Comparison of ENCODE assay signal across 28 cellular contexts in the genomic region with DNA sequence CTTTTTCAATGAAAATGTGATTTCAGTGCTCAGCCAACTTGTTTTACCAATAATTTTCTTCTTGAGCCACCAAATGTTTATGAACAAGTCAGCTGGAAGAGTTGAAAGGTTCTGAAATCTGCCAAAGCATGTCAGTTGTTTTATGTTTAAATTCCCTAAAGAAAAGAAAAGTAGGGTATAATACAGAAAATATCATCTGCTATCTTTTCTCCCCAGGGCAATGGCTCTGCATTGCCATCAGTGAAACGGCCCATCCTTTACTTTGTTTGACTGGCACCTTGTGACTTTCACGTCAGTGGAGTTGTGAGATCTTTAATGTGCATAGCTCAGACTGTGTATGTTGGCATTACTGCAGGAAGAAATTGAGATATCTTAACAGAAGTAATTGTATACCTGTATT.
"Had no signal": no experiment of that assay in that cellular context is flagged by ENCODE, and none has a peak within 500 bp of the region (broad histone marks: within the 10 kb centered on the region; RNA-seq: fewer than 3 reads in every experiment).

No MANE protein-coding gene starts in this region.

- H3K36me3 Mint-ChIP-seq: stimulated activated effector memory CD8-positive, alpha-beta T cell treated with anti-CD3 and anti-CD28 coated beads, Interleukin-12 subunit alpha, Interleukin-12 subunit beta, amount 100 ng/mL, for 72 hours; stimulated activated memory B cell treated with anti-CD40 and anti-IgM and Interleukin-4, amounts not matched to agents 10 μg/mL and 1 μg/mL and 100 μg/mL, for 72 hours; stimulated activated naive B cell treated with anti-CD40 and anti-IgM and Interleukin-4, amounts not matched to agents 10 μg/mL and 1 μg/mL and 100 μg/mL, for 72 hours; type B pancreatic cell had no signal

- H3K9me3 Mint-ChIP-seq: stimulated activated memory B cell treated with anti-CD40 and anti-IgM and Interleukin-4, amounts not matched to agents 10 μg/mL and 1 μg/mL and 100 μg/mL, for 72 hours; stimulated activated naive B cell treated with anti-CD40 and anti-IgM and Interleukin-4, amounts not matched to agents 10 μg/mL and 1 μg/mL and 100 μg/mL, for 72 hours; stimulated activated naive CD8-positive, alpha-beta T cell treated with anti-CD3 and anti-CD28 coated beads, Interleukin-15, amount 100 ng/mL, for 72 hours; stimulated activated naive CD8-positive, alpha-beta T cell treated with anti-CD3 and anti-CD28 coated beads, Interleukin-15, Interleukin-2, amounts not matched to agents 100 ng/mL and 50 ng/mL, for 24 hours; type B pancreatic cell had no signal

- H3K27ac ChIP-seq: stomach, suprapubic skin, testis, thoracic aorta, thyroid gland, tibial artery, tibial nerve, transverse colon, upper lobe of left lung, upper lobe of right lung, uterus, vagina had no signal

- H3K27me3 Mint-ChIP-seq: stimulated activated memory B cell treated with anti-CD40 and anti-IgM and Interleukin-4, amounts not matched to agents 10 μg/mL and 1 μg/mL and 100 μg/mL, for 72 hours; stimulated activated naive B cell treated with anti-CD40 and anti-IgM and Interleukin-4, amounts not matched to agents 10 μg/mL and 1 μg/mL and 100 μg/mL, for 72 hours; stimulated activated naive CD8-positive, alpha-beta T cell treated with anti-CD3 and anti-CD28 coated beads, Interleukin-15, amount 100 ng/mL, for 72 hours; stimulated activated naive CD8-positive, alpha-beta T cell treated with anti-CD3 and anti-CD28 coated beads, Interleukin-15, Interleukin-2, amounts not matched to agents 100 ng/mL and 50 ng/mL, for 24 hours; type B pancreatic cell had no signal

- H3K36me3 ChIP-seq: stomach, suprapubic skin, thoracic aorta, thyroid gland, tibial artery, tibial nerve, transverse colon, upper lobe of left lung, upper lobe of right lung, uterus, vagina had no signal

- H3K4me1 Mint-ChIP-seq: stimulated activated effector memory CD8-positive, alpha-beta T cell treated with anti-CD3 and anti-CD28 coated beads, Interleukin-12 subunit alpha, Interleukin-12 subunit beta, amount 100 ng/mL, for 72 hours; stimulated activated memory B cell treated with anti-CD40 and anti-IgM and Interleukin-4, amounts not matched to agents 10 μg/mL and 1 μg/mL and 100 μg/mL, for 72 hours; stimulated activated naive B cell treated with anti-CD40 and anti-IgM and Interleukin-4, amounts not matched to agents 10 μg/mL and 1 μg/mL and 100 μg/mL, for 72 hours; stimulated activated naive CD8-positive, alpha-beta T cell treated with anti-CD3 and anti-CD28 coated beads, Interleukin-15, amount 100 ng/mL, for 72 hours had no signal

- H3K4me3 Mint-ChIP-seq: stimulated activated effector memory CD8-positive, alpha-beta T cell treated with anti-CD3 and anti-CD28 coated beads, Interleukin-12 subunit alpha, Interleukin-12 subunit beta, amount 100 ng/mL, for 72 hours; stimulated activated memory B cell treated with anti-CD40 and anti-IgM and Interleukin-4, amounts not matched to agents 10 μg/mL and 1 μg/mL and 100 μg/mL, for 72 hours; stimulated activated naive B cell treated with anti-CD40 and anti-IgM and Interleukin-4, amounts not matched to agents 10 μg/mL and 1 μg/mL and 100 μg/mL, for 72 hours; stimulated activated naive CD8-positive, alpha-beta T cell treated with anti-CD3 and anti-CD28 coated beads, Interleukin-15, amount 100 ng/mL, for 72 hours; stimulated activated naive CD8-positive, alpha-beta T cell treated with anti-CD3 and anti-CD28 coated beads, Interleukin-15, Interleukin-2, amounts not matched to agents 100 ng/mL and 50 ng/mL, for 24 hours; type B pancreatic cell had no signal

- ATAC-seq: stimulated activated effector memory CD8-positive, alpha-beta T cell treated with anti-CD3 and anti-CD28 coated beads, Interleukin-12 subunit alpha, Interleukin-12 subunit beta, amount 100 ng/mL, for 72 hours; stimulated activated memory B cell treated with anti-CD40 and anti-IgM and Interleukin-4, amounts not matched to agents 10 μg/mL and 1 μg/mL and 100 μg/mL, for 72 hours; stimulated activated naive B cell treated with anti-CD40 and anti-IgM and Interleukin-4, amounts not matched to agents 10 μg/mL and 1 μg/mL and 100 μg/mL, for 72 hours; stimulated activated naive CD8-positive, alpha-beta T cell treated with anti-CD3 and anti-CD28 coated beads, Interleukin-15, amount 100 ng/mL, for 72 hours; stimulated activated naive CD8-positive, alpha-beta T cell treated with anti-CD3 and anti-CD28 coated beads, Interleukin-15, Interleukin-2, amounts not matched to agents 100 U/mL and 50 U/mL, for 24 hours; upper lobe of right lung had no signal

- H3K4me3 ChIP-seq: stomach, suprapubic skin, testis, thoracic aorta, thyroid gland, tibial artery, tibial nerve, transverse colon, upper lobe of left lung, upper lobe of right lung, uterus, vagina had no signal

- H3K27me3 ChIP-seq: stomach, suprapubic skin, testis, thyroid gland, tibial artery, tibial nerve, transverse colon, upper lobe of left lung, upper lobe of right lung, uterus, vagina had no signal

- H3K9me3 ChIP-seq: stomach, suprapubic skin, testis, thoracic aorta, thyroid gland, tibial artery, tibial nerve, transverse colon, upper lobe of left lung, upper lobe of right lung, uterus, vagina had no signal

- H3K27ac Mint-ChIP-seq: stimulated activated effector memory CD8-positive, alpha-beta T cell treated with anti-CD3 and anti-CD28 coated beads, Interleukin-12 subunit alpha, Interleukin-12 subunit beta, amount 100 ng/mL, for 72 hours; stimulated activated memory B cell treated with anti-CD40 and anti-IgM and Interleukin-4, amounts not matched to agents 10 μg/mL and 1 μg/mL and 100 μg/mL, for 72 hours; stimulated activated naive B cell treated with anti-CD40 and anti-IgM and Interleukin-4, amounts not matched to agents 10 μg/mL and 1 μg/mL and 100 μg/mL, for 72 hours; stimulated activated naive CD8-positive, alpha-beta T cell treated with anti-CD3 and anti-CD28 coated beads, Interleukin-15, amount 100 ng/mL, for 72 hours; stimulated activated naive CD8-positive, alpha-beta T cell treated with anti-CD3 and anti-CD28 coated beads, Interleukin-15, Interleukin-2, amounts not matched to agents 100 ng/mL and 50 ng/mL, for 24 hours; type B pancreatic cell had no signal

- DNase-seq: stimulated activated CD4-positive, alpha-beta T cell treated with anti-CD3 and anti-CD28 coated beads, Interleukin-2, amount 100 ng/mL, for 48 hours; stimulated activated CD4-positive, alpha-beta T cell treated with anti-CD3 and anti-CD28 coated beads, Interleukin-4, amount 100 ng/mL, for 1 hour; stimulated activated CD4-positive, alpha-beta T cell treated with anti-CD3 and anti-CD28 coated beads, Interleukin-4, amount 100 ng/mL, for 24 hours; stimulated activated CD4-positive, alpha-beta T cell treated with anti-CD3 and anti-CD28 coated beads, Interleukin-4, amount 100 ng/mL, for 4 hours; stimulated activated CD8-positive, alpha-beta memory T cell treated with anti-CD3 and anti-CD28 coated beads, Interleukin-4, amount 100 ng/mL, for 48 hours; stimulated activated naive B cell treated with anti-CD40 and anti-IgM and Interleukin-4, amounts not matched to agents 10 μg/mL and 1 μg/mL and 100 μg/mL, for 72 hours; stimulated activated naive CD4-positive, alpha-beta T cell; stimulated activated naive CD4-positive, alpha-beta T cell treated with Interleukin-2 at 50 U/mL for 16 hours; stimulated activated naive CD8-positive, alpha-beta T cell treated with anti-CD3 and anti-CD28 coated beads, Interleukin-15, amount 100 ng/mL, for 72 hours; stimulated activated naive CD8-positive, alpha-beta T cell treated with anti-CD3 and anti-CD28 coated beads, Interleukin-15, Interleukin-2, amounts not matched to agents 100 U/mL and 50 U/mL, for 24 hours; stomach; substantia nigra; testis; thyroid gland; tibial artery; transverse colon; trophoblast cell; upper lobe of left lung; upper lobe of right lung; uterus had no signal
